ENCODE assay signal across 12 cellular contexts in the genomic region with DNA sequence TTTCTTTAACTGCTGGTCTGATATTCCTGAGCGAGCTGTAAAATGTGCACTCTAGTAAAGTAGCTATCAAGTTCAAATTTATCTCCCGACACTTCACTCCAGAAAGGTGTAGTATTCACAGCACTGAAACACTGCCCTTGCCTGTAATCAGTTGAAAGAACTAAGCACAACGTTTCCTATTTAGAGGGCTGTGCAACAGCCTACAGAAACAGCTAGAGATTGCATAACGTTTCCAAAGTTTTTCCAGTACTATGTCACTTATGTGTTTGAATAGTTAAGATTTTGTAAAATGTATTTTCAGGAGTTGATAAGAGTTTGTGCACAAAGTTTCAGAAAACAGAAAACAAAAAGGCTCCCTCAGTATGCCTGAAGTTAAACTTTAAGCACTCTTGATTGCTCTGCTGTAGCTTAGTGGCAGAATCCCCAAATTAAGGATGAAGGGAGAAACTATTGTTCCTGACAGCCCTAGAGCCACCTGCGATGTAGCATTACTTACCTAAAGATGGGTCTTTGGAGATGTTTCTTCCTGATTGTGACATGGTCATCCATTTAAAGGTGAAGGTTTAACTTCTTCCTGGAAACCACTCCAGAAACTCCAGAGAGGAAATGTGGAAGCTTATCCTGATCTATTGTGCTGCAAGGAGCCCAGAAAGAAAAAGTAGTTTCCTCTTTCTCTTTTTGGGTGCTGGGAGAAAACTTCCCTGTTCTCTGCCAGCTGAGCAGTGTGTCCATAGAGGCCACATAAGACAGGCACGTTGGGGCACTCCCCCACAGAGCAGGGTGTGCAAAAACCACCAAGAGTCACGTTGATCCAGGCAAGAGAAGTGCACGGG. TPM values are rescaled to one million over a fixed set of nuclear protein-coding genes. Genes with fewer than 3 reads are reported as not detected.
DNase-seq lines count a peak whose midpoint lies in the region; ATAC-seq and TF ChIP-seq lines count a peak whose summit lies in the region.
"Had no signal": no experiment of that assay in that cellular context is flagged by ENCODE, and none has a peak within 500 bp of the region (broad histone marks: within the 10 kb centered on the region; RNA-seq: fewer than 3 reads in every experiment).

No MANE protein-coding gene starts in this region.

- H3K27me3 ChIP-seq in esophagus squamous epithelium, result no peaks in the 10 kb centered on the region
- no peaks in the 10 kb centered on the region for H3K27me3 ChIP-seq in thymus (ENCODE audit: control insufficient read depth, insufficient read depth)

- DNase-seq in NCI-H226, result peak; percentile 12
- DNase-seq in esophagus squamous epithelium (lab: John Stamatoyannopoulos, UW), result no peak
- peak in 1 of 3 donors; percentile 18 for DNase-seq in mucosa of descending colon
- DNase-seq: activated CD4-positive, CD25-positive, alpha-beta regulatory T cell treated with anti-CD3 and anti-CD28 coated beads, Interleukin-2, amount 50 U/mL, for 72 hours; activated naive CD8-positive, alpha-beta T cell treated with anti-CD3 and anti-CD28 coated beads for 36 hours; DMS79; NCI-H1048 had no signal

- H3K4me3 ChIP-seq in esophagus squamous epithelium (peak overlapping the region; percentile 10 to 58 (median 42)), mucosa of descending colon (no peak overlapping the region), thymus (ENCODE audit: low read length) (no peak overlapping the region)

- TF ChIP-seq CTCF in esophagus squamous epithelium (IDR thresholded peaks at IDR 0.05) (no peak), mucosa of descending colon (IDR thresholded peaks at IDR 0.05) (no peak)

- H3K4me1 ChIP-seq in esophagus squamous epithelium (no peaks in the 10 kb centered on the region), mucosa of descending colon (ENCODE audit: low read depth) (no peaks in the 10 kb centered on the region), thymus (ENCODE audit: control insufficient read depth, insufficient read depth, low read length) (no peaks in the 10 kb centered on the region)

- intact Hi-C loops in esophagus squamous epithelium (cut with DNase I) (no loop called here), mucosa of descending colon (cut with DNase I, micrococcal nuclease) (no loop called here)

- WGBS in esophagus squamous epithelium, 2 donors, result 13 to 39% methylated on average over 8 of the region's 8 CpGs
- 48% methylated on average over 8 of the region's 8 CpGs for WGBS in thymus

- TF ChIP-seq POLR2A in esophagus squamous epithelium (IDR thresholded peaks at IDR 0.05), result no peak

- ATAC-seq in mucosa of descending colon (peak; percentile 37), GM18907 (IDR thresholded peaks at IDR 0.05; ENCODE audit: unreplicated experiment) (no peak), HG03039 (IDR thresholded peaks at IDR 0.05; ENCODE audit: unreplicated experiment) (no peak), GM19351 (IDR thresholded peaks at IDR 0.05; ENCODE audit: unreplicated experiment) (no peak), HG03439 (IDR thresholded peaks at IDR 0.05; ENCODE audit: unreplicated experiment) (no peak)

- H3K36me3 ChIP-seq in esophagus squamous epithelium (no peaks in the 10 kb centered on the region), mucosa of descending colon (ENCODE audit: low read depth) (no peaks in the 10 kb centered on the region), thymus (ENCODE audit: control insufficient read depth, insufficient read depth) (no peaks in the 10 kb centered on the region)

- H3K9me3 ChIP-seq in esophagus squamous epithelium (no peaks in the 10 kb centered on the region), mucosa of descending colon (no peaks in the 10 kb centered on the region), thymus (ENCODE audit: control insufficient read depth) (no peaks in the 10 kb centered on the region)

- H3K27ac ChIP-seq in esophagus squamous epithelium (peak overlapping the region; percentile 21 to 71 (median 68)), thymus (ENCODE audit: low read depth) (peak overlapping the region; percentile 46)

RNA-seq across cellular contexts. Expression of gene PDE1A, which starts 0.5 kb away (rescaled TPM):
- total RNA-seq in esophagus squamous epithelium (1 to 10 TPM; 2.3 to 9.2 (median 3.2) TPM), mucosa of descending colon (10 to 100 TPM in 1 of 3 donors, 1 to 10 TPM in 2; 1.1 to 10.8 (median 3.9) TPM)
- polyA plus RNA-seq in thymus, result 13.0 TPM
- total RNA-seq: activated naive CD8-positive, alpha-beta T cell treated with anti-CD3 and anti-CD28 coated beads for 36 hours had no signal

Comparison
In these comparisons a context has a peak if more than half of its experiments do, and no peak if none do; other contexts are left out.
1. H3K4me3 ChIP-seq: peak in esophagus squamous epithelium (4 of 4); none in mucosa of descending colon (single experiment) and thymus (single experiment).